ENCODE assay signal across 8 cellular contexts in genomic region chr4:54227261-54228063, GRCh38. TPM values are rescaled to one million over a fixed set of nuclear protein-coding genes. Genes with fewer than 3 reads are reported as not detected.
A peak's percentile ranks its signal among the peaks of the same experiment; 100 is the strongest.
DNase-seq lines count a peak whose midpoint lies in the region; ATAC-seq and TF ChIP-seq lines count a peak whose summit lies in the region.

No MANE protein-coding gene starts in this region.

- H3K36me3 Mint-ChIP-seq in central memory CD8-positive, alpha-beta T cell (ENCODE audit: insufficient read depth): peaks cover 5% of the 10 kb centered on the region

- no peak for TF ChIP-seq CTCF in transverse colon (IDR thresholded peaks at IDR 0.05)

- H3K4me3 ChIP-seq in transverse colon: peak overlapping the region in 3 of 4 donors; percentile 11 to 46 (median 24)

- TF ChIP-seq POLR2A in transverse colon (IDR thresholded peaks at IDR 0.05): no peak

- WGBS in transverse colon (ENCODE audit: low coverage in 1 of 2), 2 donors: 6 to 7% methylated on average over 3 to 36 of the region's 36 CpGs

- H3K4me1 Mint-ChIP-seq in central memory CD8-positive, alpha-beta T cell: peaks cover 18% of the 10 kb centered on the region

- DNase-seq in NCI-H1417 (lab: John Stamatoyannopoulos, UW) (peak in 2 of 3 experiments; percentile 80 to 84), NCI-H1417 treated with DMSO at 0.1 percent for 48 hours (lab: John Stamatoyannopoulos, UW) (no peak), NCI-H69 (lab: John Stamatoyannopoulos, UW) (peak; percentile 51), left lobe of liver (ENCODE audit: low spot score) (no peak), transverse colon (no peak), putamen (ENCODE audit: low spot score) (no peak)
- DNase-seq in central memory CD8-positive, alpha-beta T cell (ENCODE audit: low spot score in 2 of 2): no peak

- H3K4me1 ChIP-seq in transverse colon: peaks cover 11 to 60% (median 42%) of the 10 kb centered on the region in 4 donors

- H3K4me3 Mint-ChIP-seq in central memory CD8-positive, alpha-beta T cell: peak overlapping the region; percentile 56

- no peak overlapping the region for H3K27ac Mint-ChIP-seq in central memory CD8-positive, alpha-beta T cell (ENCODE audit: low read depth)

- no peaks in the 10 kb centered on the region for H3K9me3 Mint-ChIP-seq in central memory CD8-positive, alpha-beta T cell

- H3K9me3 ChIP-seq in transverse colon: no peaks in the 10 kb centered on the region

- peaks cover 100% of the 10 kb centered on the region for H3K27me3 ChIP-seq in transverse colon

- H3K36me3 ChIP-seq in transverse colon: no peaks in the 10 kb centered on the region

- no peak for ATAC-seq in central memory CD8-positive, alpha-beta T cell (replicated peaks; ENCODE audit: extremely low read depth, poor library complexity, severe bottlenecking)
- ATAC-seq in left lobe of liver (peak; percentile 30), HG02970 (IDR thresholded peaks at IDR 0.05; ENCODE audit: low FRiP score, unreplicated experiment) (no peak)

- in situ Hi-C loops in transverse colon (cut with MboI; ENCODE audit: low pct_ligation_motif_present in 1 of 4, low pct_unique_long_range_greater_than_20kb in 1 of 4, low sequenced_read_pairs in 3 of 4): loop anchor here (10.0 to 25.0 kb wide), 7 partner anchors 293 to 1215 kb away; partner anchors contain the start of gene SCFD2 (in 1 of the 4)

- H3K27ac ChIP-seq in transverse colon: peak overlapping the region; percentile 54 to 73 (median 64)

- intact Hi-C loops in transverse colon (cut with DNase I; ENCODE audit: low total_unique reads): loop anchor here (10.0 kb wide), 1 partner anchor 163 kb away; the partner anchor contains the start of gene CHIC2

- TF ChIP-seq EP300 in transverse colon (IDR thresholded peaks at IDR 0.05; ENCODE audit: low read depth): no peak

- peaks cover 99% of the 10 kb centered on the region for H3K27me3 Mint-ChIP-seq in central memory CD8-positive, alpha-beta T cell

RNA-seq across cellular contexts. Expression of gene PDGFRA, which starts 1.6 kb away (rescaled TPM):
- total RNA-seq in left lobe of liver (15.5 TPM), transverse colon (100 to 1,000 TPM in 1 of 4 donors, 10 to 100 TPM in 3; 20.6 to 190 (median 65.5) TPM)

Comparison
In these comparisons a context has a peak if more than half of its experiments do, and no peak if none do; other contexts are left out.
1. DNase-seq: peak in NCI-H1417 (2 of 3) and NCI-H69 (single experiment); none in NCI-H1417 treated with DMSO at 0.1 percent for 48 hours (single experiment), central memory CD8-positive, alpha-beta T cell (0 of 2), left lobe of liver (single experiment), transverse colon (single experiment) and putamen (single experiment).